In the genomic region with DNA sequence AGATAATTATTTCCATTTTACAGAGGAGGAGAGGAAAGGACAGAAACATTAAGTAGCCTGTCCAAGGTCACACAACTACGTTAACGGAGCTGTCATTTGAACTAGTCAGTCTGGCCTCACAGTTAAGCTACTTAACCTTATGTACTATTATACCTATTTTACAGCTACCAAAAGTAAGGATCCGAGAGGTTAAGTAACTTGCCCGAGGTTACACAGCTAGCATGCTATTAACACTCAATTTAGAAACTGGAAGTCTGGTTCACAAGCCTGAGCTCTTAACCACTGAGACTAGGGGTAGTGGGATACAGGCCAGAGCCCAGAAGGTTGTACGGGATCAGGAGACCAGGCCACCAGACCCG, we compare ENCODE assay signal across 1 cellular context.
A peak's percentile ranks its signal among the peaks of the same experiment; 100 is the strongest.
TF ChIP-seq lines count a peak whose summit lies in the region.

No MANE protein-coding gene starts in this region.

TF ChIP-seq in GM12878, 131 proteins besides CTCF, POLR2A, EP300 and RAD21:
- no peak for TF ChIP-seq YY1 (IDR thresholded peaks at IDR 0.05; ENCODE audit: low read depth, low read length)
- TF ChIP-seq SMARCA5 (IDR thresholded peaks at IDR 0.05): peak; percentile 66; the same call in 1 of the 2 replicates
- TF ChIP-seq NFXL1 (IDR thresholded peaks at IDR 0.05; ENCODE audit: borderline replicate concordance): 0 out of 2 replicates have a peak, but pooled peaks have one; percentile 56
